Comparison of ENCODE assay signal across 26 cellular contexts in genomic region chr11:131425285-131425684, GRCh38. TPM values are rescaled to one million over a fixed set of nuclear protein-coding genes. Genes with fewer than 3 reads are reported as not detected.
"Had no signal": no experiment of that assay in that cellular context is flagged by ENCODE, and none has a peak within 500 bp of the region (broad histone marks: within the 10 kb centered on the region; RNA-seq: fewer than 3 reads in every experiment).

No MANE protein-coding gene starts in this region.

- H3K27me3 ChIP-seq: gastrocnemius medialis had no signal

- H3K4me3 ChIP-seq: coronary artery, esophagus squamous epithelium, gastrocnemius medialis, heart right ventricle, left lung, lower lobe of right lung, mucosa of descending colon had no signal

- H3K4me1 ChIP-seq: esophagus squamous epithelium, gastrocnemius medialis, left lung, lower lobe of right lung had no signal

- DNase-seq: effector CD8-positive, alpha-beta T cell; effector memory CD8-positive, alpha-beta T cell; endodermal cell; erythroblast; esophagus squamous epithelium; foreskin fibroblast; foreskin melanocyte; gastrocnemius medialis; glutamatergic neuron; head of caudate nucleus; heart right ventricle; hippocampal formation; left cardiac atrium; left lung; left ventricle myocardium superior; lower lobe of right lung; mesenchymal stem cell; mucosa of descending colon had no signal

- FAIRE-seq: colon, endometrium, islet of Langerhans, keratinocyte had no signal

- H3K9me3 ChIP-seq: esophagus squamous epithelium, gastrocnemius medialis, heart right ventricle, left lung, lower lobe of right lung, mucosa of descending colon had no signal

- H3K27ac ChIP-seq: coronary artery, epithelial cell of prostate, esophagus squamous epithelium, gastrocnemius medialis, heart right ventricle, left lung, lower lobe of right lung had no signal

- ATAC-seq: effector memory CD8-positive, alpha-beta T cell; esophagus mucosa; gastrocnemius medialis; heart right ventricle; left cardiac atrium; left lung; left ventricle myocardium superior; lower lobe of right lung; mucosa of descending colon had no signal

- H3K36me3 ChIP-seq: esophagus squamous epithelium, gastrocnemius medialis, heart right ventricle, left lung, lower lobe of right lung had no signal

RNA-seq across cellular contexts. Expression of gene NTM, which starts 54.9 kb away (rescaled TPM):
- total RNA-seq: lung microvascular endothelial cell had no signal
